8 cellular contexts compared by ENCODE assay signal in the genomic region with DNA sequence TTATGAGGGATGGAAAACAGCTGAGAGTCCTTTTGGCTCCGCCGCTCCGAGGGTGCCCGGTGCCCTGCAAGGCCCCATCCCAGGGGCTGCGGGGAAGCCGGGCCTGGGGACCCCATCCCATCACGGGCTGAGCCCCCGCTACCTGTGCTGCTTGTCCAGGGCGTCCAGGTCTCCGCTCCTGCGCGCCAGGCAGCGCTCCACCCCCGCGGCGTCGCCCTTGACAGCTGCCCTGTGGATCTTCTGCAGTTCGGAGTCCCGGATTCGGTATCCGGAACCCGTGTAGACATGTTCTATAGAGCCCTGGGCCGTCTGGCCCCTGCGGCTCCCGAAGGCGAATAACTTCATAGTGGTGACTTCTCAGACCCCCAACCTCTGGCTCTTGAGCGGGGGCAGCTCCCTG.
DNase-seq lines count a peak whose midpoint lies in the region; ATAC-seq and TF ChIP-seq lines count a peak whose summit lies in the region.
"Not testable (repeated sequence)": the region's sequence is repeated elsewhere in the genome, so short reads cannot be mapped to it uniquely, and the experiment has no call there.

No MANE protein-coding gene starts in this region.

- peaks cover 4 to 30% (median 14%) of the 10 kb centered on the region in 7 donors for H3K9me3 Mint-ChIP-seq in CD14-positive monocyte
- H3K9me3 Mint-ChIP-seq in activated CD4-positive, alpha-beta T cell treated with anti-CD3 and anti-CD28 coated beads for 36 hours (ENCODE audit: low read depth); activated naive CD8-positive, alpha-beta T cell treated with anti-CD3 and anti-CD28 coated beads for 36 hours; stimulated activated naive CD8-positive, alpha-beta T cell treated with anti-CD3 and anti-CD28 coated beads, Interleukin-15, amount 100 ng/mL, for 72 hours: not testable (repeated sequence)

- peak overlapping the region; percentile 38 for H3K4me3 ChIP-seq in epithelial cell of esophagus (ENCODE audit: low read length)
- H3K4me3 ChIP-seq in iPS-18a (ENCODE audit: low read length) = peak overlapping the region; percentile 59
- H3K4me3 ChIP-seq in mucosa of rectum (ENCODE audit: low read length in 2 of 2) = peak overlapping the region; percentile 33 to 39

- not testable (repeated sequence) for H3K4me1 ChIP-seq in iPS-18a (ENCODE audit: control insufficient read depth, low read depth, low read length); mucosa of rectum (ENCODE audit: control insufficient read depth in 2 of 2, insufficient read depth in 2 of 2, low read length in 2 of 2)

- POLR2A ChIA-PET in activated CD4-positive, alpha-beta T cell treated with anti-CD3 and anti-CD28 coated beads for 36 hours (lab: Charles Lee) = not testable (repeated sequence)

- CTCF ChIA-PET in activated CD4-positive, alpha-beta T cell treated with anti-CD3 and anti-CD28 coated beads for 36 hours (lab: Charles Lee) = not testable (repeated sequence)

- not testable (repeated sequence) for DNase-seq in CD14-positive monocyte (ENCODE audit: low spot score); activated CD4-positive, alpha-beta T cell treated with anti-CD3 and anti-CD28 coated beads for 36 hours; activated naive CD8-positive, alpha-beta T cell treated with anti-CD3 and anti-CD28 coated beads for 36 hours; epithelial cell of esophagus (ENCODE audit: low read depth); stimulated activated naive CD8-positive, alpha-beta T cell treated with anti-CD3 and anti-CD28 coated beads, Interleukin-15, amount 100 ng/mL, for 72 hours

- not testable (repeated sequence) for ATAC-seq in activated CD4-positive, alpha-beta T cell treated with anti-CD3 and anti-CD28 coated beads for 36 hours; stimulated activated naive CD8-positive, alpha-beta T cell treated with anti-CD3 and anti-CD28 coated beads, Interleukin-15, amount 100 ng/mL, for 72 hours

- not testable (repeated sequence) for H3K9ac ChIP-seq in iPS-18a (ENCODE audit: low read length)
- peak overlapping the region in 1 of 2 donors; percentile 43 for H3K9ac ChIP-seq in mucosa of rectum (ENCODE audit: low read depth in 1 of 2, low read length in 2 of 2)

- H3K27ac ChIP-seq in KOPT-K1 (ENCODE audit: low read depth, low read length, poor library complexity, severe bottlenecking) = peak overlapping the region; percentile 71
- not testable (repeated sequence) for H3K27ac ChIP-seq in iPS-18a (ENCODE audit: low read length)
- peak overlapping the region in 1 of 2 donors; percentile 58 for H3K27ac ChIP-seq in mucosa of rectum (ENCODE audit: low read depth in 2 of 2, low read length in 2 of 2)

- TF ChIP-seq CTCF in CD14-positive monocyte (IDR thresholded peaks at IDR 0.05); epithelial cell of esophagus (IDR thresholded peaks at IDR 0.05; ENCODE audit: insufficient read depth, low read depth, low read length, missing control alignments): not testable (repeated sequence)

- H3K36me3 ChIP-seq in KOPT-K1 (ENCODE audit: insufficient read depth, low read length); iPS-18a (ENCODE audit: control insufficient read depth, low read depth, low read length); mucosa of rectum (ENCODE audit: control insufficient read depth in 2 of 2, insufficient read depth in 2 of 2, low read length in 2 of 2): not testable (repeated sequence)

- not testable (repeated sequence) for H3K36me3 Mint-ChIP-seq in CD14-positive monocyte; activated CD4-positive, alpha-beta T cell treated with anti-CD3 and anti-CD28 coated beads for 36 hours (ENCODE audit: low read depth); activated naive CD8-positive, alpha-beta T cell treated with anti-CD3 and anti-CD28 coated beads for 36 hours

- intact Hi-C loops in CD14-positive monocyte (cut with micrococcal nuclease); activated CD4-positive, alpha-beta T cell treated with anti-CD3 and anti-CD28 coated beads for 36 hours (cut with DNase I, micrococcal nuclease): not testable (repeated sequence)

- not testable (repeated sequence) for H3K27ac Mint-ChIP-seq in CD14-positive monocyte; activated CD4-positive, alpha-beta T cell treated with anti-CD3 and anti-CD28 coated beads for 36 hours; activated naive CD8-positive, alpha-beta T cell treated with anti-CD3 and anti-CD28 coated beads for 36 hours; stimulated activated naive CD8-positive, alpha-beta T cell treated with anti-CD3 and anti-CD28 coated beads, Interleukin-15, amount 100 ng/mL, for 72 hours

- H3K27me3 ChIP-seq in iPS-18a (ENCODE audit: control insufficient read depth, insufficient read depth, low read length); mucosa of rectum (ENCODE audit: control insufficient read depth in 2 of 2, insufficient read depth in 2 of 2, low read length in 2 of 2): not testable (repeated sequence)

- peak overlapping the region; percentile 48 to 76 for H3K4me3 Mint-ChIP-seq in CD14-positive monocyte
- H3K4me3 Mint-ChIP-seq in activated CD4-positive, alpha-beta T cell treated with anti-CD3 and anti-CD28 coated beads for 36 hours = peak overlapping the region; percentile 67
- peak overlapping the region; percentile 79 for H3K4me3 Mint-ChIP-seq in activated naive CD8-positive, alpha-beta T cell treated with anti-CD3 and anti-CD28 coated beads for 36 hours
- peak overlapping the region; percentile 76 to 83 for H3K4me3 Mint-ChIP-seq in stimulated activated naive CD8-positive, alpha-beta T cell treated with anti-CD3 and anti-CD28 coated beads, Interleukin-15, amount 100 ng/mL, for 72 hours

- H3K4me1 Mint-ChIP-seq in CD14-positive monocyte; activated CD4-positive, alpha-beta T cell treated with anti-CD3 and anti-CD28 coated beads for 36 hours; activated naive CD8-positive, alpha-beta T cell treated with anti-CD3 and anti-CD28 coated beads for 36 hours; stimulated activated naive CD8-positive, alpha-beta T cell treated with anti-CD3 and anti-CD28 coated beads, Interleukin-15, amount 100 ng/mL, for 72 hours: not testable (repeated sequence)

- H3K9me3 ChIP-seq in KOPT-K1 (ENCODE audit: insufficient read depth, low read length, poor library complexity, severe bottlenecking); iPS-18a (ENCODE audit: control insufficient read depth, low read depth, low read length); mucosa of rectum (ENCODE audit: control insufficient read depth in 2 of 2, low read length in 2 of 2): not testable (repeated sequence)

- H3K27me3 Mint-ChIP-seq in CD14-positive monocyte (ENCODE audit: low read depth in 3 of 3) = peaks cover 0 to 15% (median 3%) of the 10 kb centered on the region in 3 donors
- H3K27me3 Mint-ChIP-seq in activated CD4-positive, alpha-beta T cell treated with anti-CD3 and anti-CD28 coated beads for 36 hours; stimulated activated naive CD8-positive, alpha-beta T cell treated with anti-CD3 and anti-CD28 coated beads, Interleukin-15, amount 100 ng/mL, for 72 hours: not testable (repeated sequence)
- peaks cover 25% of the 10 kb centered on the region for H3K27me3 Mint-ChIP-seq in activated naive CD8-positive, alpha-beta T cell treated with anti-CD3 and anti-CD28 coated beads for 36 hours
